8 cellular contexts compared by ENCODE assay signal in the genomic region with DNA sequence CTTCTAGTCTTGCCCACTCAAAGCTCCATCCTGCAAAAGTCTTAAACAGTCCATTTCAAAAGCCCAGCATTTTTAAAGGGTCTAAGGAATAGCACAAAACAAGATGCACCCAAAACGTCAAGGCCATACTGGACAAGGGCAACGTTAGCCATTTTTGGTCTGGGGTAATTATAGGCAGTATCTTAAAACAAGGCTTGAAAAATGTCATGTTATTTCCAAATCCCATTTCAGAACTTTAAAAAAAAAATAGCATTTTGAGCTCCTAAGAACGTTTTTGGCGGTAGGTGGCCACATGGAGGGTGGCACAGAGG. TPM values are rescaled to one million over a fixed set of nuclear protein-coding genes. Genes with fewer than 3 reads are reported as not detected.
DNase-seq lines count a peak whose midpoint lies in the region; ATAC-seq and TF ChIP-seq lines count a peak whose summit lies in the region.

No MANE protein-coding gene starts in this region.

- TF ChIP-seq POLR2A in NB4 (IDR thresholded peaks at IDR 0.05; ENCODE audit: extremely low read depth, insufficient read length), result no peak

- no peaks in the 10 kb centered on the region for H3K36me3 ChIP-seq in psoas muscle (ENCODE audit: insufficient read depth in 1 of 2, low read depth in 1 of 2)

- H3K9me3 ChIP-seq in psoas muscle, result no peaks in the 10 kb centered on the region

- H3K27ac ChIP-seq in psoas muscle, result peak overlapping the region; percentile 95

- 1 to 2% (median 1%) methylated on average over 4 of the region's 4 CpGs for WGBS in psoas muscle, 3 donors

- DNase-seq in NB4 (ENCODE audit: low read depth), result no peak
- no peak for DNase-seq in epithelial cell of esophagus (ENCODE audit: low read depth)
- DNase-seq in psoas muscle, result no peak
- no peak for DNase-seq in activated effector memory CD4-positive, alpha-beta T cell treated with Interleukin-2 at 50 U/mL for 16 hours
- DNase-seq in NCI-H1417 treated with DMSO at 0.1 percent for 48 hours (lab: John Stamatoyannopoulos, UW), result no peak
- DNase-seq in GM19238 (ENCODE audit: insufficient read length, low spot score), result no peak

- TF ChIP-seq CTCF in NB4 (IDR thresholded peaks at IDR 0.05; ENCODE audit: low read depth, low read length) (no peak), epithelial cell of esophagus (IDR thresholded peaks at IDR 0.05; ENCODE audit: insufficient read depth, low read depth, low read length, missing control alignments) (no peak), psoas muscle (IDR thresholded peaks at IDR 0.05) (no peak)

- intact Hi-C loops in psoas muscle (cut with DNase I), result loop anchor here (2.0 to 5.0 kb wide), 3 partner anchors 38 to 152 kb away; a partner anchor contains a TSS

- H3K4me1 ChIP-seq in psoas muscle, result peaks cover 30% of the 10 kb centered on the region

- peak overlapping the region; percentile 87 for H3K4me3 ChIP-seq in NB4 (ENCODE audit: low read depth, low read length)
- peak overlapping the region; percentile 66 for H3K4me3 ChIP-seq in epithelial cell of esophagus (ENCODE audit: low read length)
- H3K4me3 ChIP-seq in psoas muscle, result peak overlapping the region; percentile 92

- ATAC-seq in GM19452 (IDR thresholded peaks at IDR 0.05; ENCODE audit: unreplicated experiment) (peak; percentile 2), psoas muscle (no peak), HG03342 (IDR thresholded peaks at IDR 0.05; ENCODE audit: unreplicated experiment) (no peak)

- no peaks in the 10 kb centered on the region for H3K27me3 ChIP-seq in psoas muscle (ENCODE audit: insufficient read depth in 3 of 3, low read length in 2 of 3)

RNA-seq across cellular contexts. Expression of a gene that starts 0.6 kb away (rescaled TPM):
- total RNA-seq in psoas muscle, result 10 to 100 TPM; 16.0 to 42.4 (median 27.5) TPM
- 10 to 100 TPM; 16.5 to 61.0 (median 39.3) TPM for polyA plus RNA-seq in psoas muscle

RNA-seq across cellular contexts. Expression of a gene that starts 49.1 kb away (rescaled TPM):
- 1 to 10 TPM; 4.0 to 8.6 (median 6.4) TPM for total RNA-seq in psoas muscle
- 1 to 10 TPM; 2.1 to 3.2 (median 3.1) TPM for polyA plus RNA-seq in psoas muscle
